16 cellular contexts compared by ENCODE assay signal in the genomic region with DNA sequence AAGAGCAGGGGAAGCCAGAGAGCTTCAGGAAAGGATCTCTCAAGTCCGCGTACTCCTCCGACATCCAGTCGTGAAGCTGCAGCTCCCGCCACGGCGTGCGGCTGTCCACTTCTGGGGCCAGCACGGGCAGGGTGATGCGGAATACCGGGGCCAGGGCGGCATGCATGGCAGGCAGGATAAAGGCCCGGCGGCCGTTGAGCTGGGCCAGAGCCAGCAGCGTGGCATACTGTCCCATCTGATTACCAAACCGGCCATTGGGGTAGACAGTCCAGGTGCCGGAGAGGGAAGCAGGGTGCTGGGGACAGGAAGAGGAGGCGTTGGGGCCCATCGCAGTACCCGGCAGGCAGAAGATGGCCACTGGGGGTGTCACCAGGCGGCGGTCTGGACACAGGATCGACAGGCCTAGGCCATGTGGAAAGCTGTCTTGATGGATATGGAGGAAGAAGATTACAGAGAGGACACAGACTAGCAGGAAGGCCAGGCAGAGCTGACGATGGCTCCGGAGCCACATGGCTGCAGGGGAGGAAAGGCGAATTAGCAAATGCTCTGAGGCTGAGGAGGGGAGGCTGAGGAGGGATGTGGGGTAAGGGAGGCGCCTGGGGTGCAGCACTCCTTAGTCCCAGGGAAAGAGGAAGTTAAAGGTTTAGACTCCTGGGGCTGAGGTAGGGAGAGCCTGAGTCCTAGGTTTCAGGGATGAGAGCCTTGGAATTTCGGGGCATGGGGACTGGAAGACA. TPM values are rescaled to one million over a fixed set of nuclear protein-coding genes. Genes with fewer than 3 reads are reported as not detected.
DNase-seq lines count a peak whose midpoint lies in the region; ATAC-seq and TF ChIP-seq lines count a peak whose summit lies in the region.
"Had no signal": no experiment of that assay in that cellular context is flagged by ENCODE, and none has a peak within 500 bp of the region (broad histone marks: within the 10 kb centered on the region; RNA-seq: fewer than 3 reads in every experiment).

No MANE protein-coding gene starts in this region.

- TF ChIP-seq POLR2A in gastroesophageal sphincter (IDR thresholded peaks at IDR 0.05), result no peak

- peak overlapping the region; percentile 95 for H3K4me3 ChIP-seq in PC-3 (ENCODE audit: low read length)
- no peak overlapping the region for H3K4me3 ChIP-seq in endodermal cell (ENCODE audit: low read length)
- H3K4me3 ChIP-seq in psoas muscle, result peak overlapping the region; percentile 57
- peak overlapping the region in 1 of 2 donors; percentile 47 for H3K4me3 ChIP-seq in gastroesophageal sphincter

- peak overlapping the region; percentile 95 for H3K4me2 ChIP-seq in PC-3 (ENCODE audit: low read length)
- H3K4me2 ChIP-seq: SK-N-SH had no signal

- H2AFZ ChIP-seq in PC-3 (ENCODE audit: low read length), result no peak overlapping the region

- BruUV-seq in PC-3 (replicated peaks; lab: Mats Ljungman, UMichigan), result no TSS peak

- peaks cover 30% of the 10 kb centered on the region for H3K4me1 Mint-ChIP-seq in activated CD4-positive, alpha-beta memory T cell treated with anti-CD3 and anti-CD28 coated beads, Interleukin-2, amount 10 ng/mL, durations not matched to agents 7 days and 5 days
- peaks cover 21% of the 10 kb centered on the region for H3K4me1 Mint-ChIP-seq in activated CD4-positive, alpha-beta memory T cell treated with anti-CD3 and anti-CD28 coated beads for 36 hours (ENCODE audit: low read depth)
- H3K4me1 Mint-ChIP-seq in endodermal cell, result peaks cover 20% of the 10 kb centered on the region

- H3K79me2 ChIP-seq in PC-3 (ENCODE audit: low read length), result peaks cover 28% of the 10 kb centered on the region

- H3K9me3 Mint-ChIP-seq in activated CD4-positive, alpha-beta memory T cell treated with anti-CD3 and anti-CD28 coated beads, Interleukin-2, amount 10 ng/mL, durations not matched to agents 7 days and 5 days, result no peaks in the 10 kb centered on the region
- H3K9me3 Mint-ChIP-seq in activated CD4-positive, alpha-beta memory T cell treated with anti-CD3 and anti-CD28 coated beads for 36 hours, result no peaks in the 10 kb centered on the region
- no peaks in the 10 kb centered on the region for H3K9me3 Mint-ChIP-seq in endodermal cell
- H3K9me3 Mint-ChIP-seq: dendritic cell treated with granulocyte-macrophage colony-stimulating factor and Interleukin-4, amounts not matched to agents 40 ng/mL and 50 ng/mL, for 4 days had no signal

- H4K20me1 ChIP-seq in PC-3 (ENCODE audit: low read length), result no peaks in the 10 kb centered on the region

- H3K9me3 ChIP-seq in PC-3 (ENCODE audit: low read length) (no peaks in the 10 kb centered on the region), endodermal cell (ENCODE audit: control insufficient read depth, low read length) (no peaks in the 10 kb centered on the region), psoas muscle (no peaks in the 10 kb centered on the region), gastroesophageal sphincter (no peaks in the 10 kb centered on the region)
- H3K9me3 ChIP-seq: SK-N-SH, vagina had no signal

- H3K36me3 ChIP-seq in PC-3 (ENCODE audit: low read depth, low read length), result no peaks in the 10 kb centered on the region; the same call in 1 of the 2 replicates
- peaks cover 10% of the 10 kb centered on the region for H3K36me3 ChIP-seq in endodermal cell (ENCODE audit: control insufficient read depth, insufficient read depth, low read length)
- no peaks in the 10 kb centered on the region for H3K36me3 ChIP-seq in psoas muscle (ENCODE audit: insufficient read depth in 1 of 2, low read depth in 1 of 2)
- H3K36me3 ChIP-seq in gastroesophageal sphincter, result no peaks in the 10 kb centered on the region
- H3K36me3 ChIP-seq: vagina had no signal

- no peak for TF ChIP-seq EP300 in gastroesophageal sphincter (IDR thresholded peaks at IDR 0.05)

- no peak overlapping the region for H3K9ac ChIP-seq in PC-3 (ENCODE audit: low read length)
- no peak overlapping the region for H3K9ac ChIP-seq in endodermal cell (ENCODE audit: extremely low read depth, low read length, poor library complexity, severe bottlenecking)
- H3K9ac ChIP-seq: SK-N-SH had no signal

- no peaks in the 10 kb centered on the region for H3F3A ChIP-seq in PC-3 (ENCODE audit: low read length, unreplicated experiment)

- ATAC-seq in PC-3, result no peak
- ATAC-seq in psoas muscle, result no peak
- no peak for ATAC-seq in GM18511 (IDR thresholded peaks at IDR 0.05; ENCODE audit: unreplicated experiment)
- ATAC-seq in gastroesophageal sphincter, result no peak

- no peaks in the 10 kb centered on the region for H3K36me3 Mint-ChIP-seq in activated CD4-positive, alpha-beta memory T cell treated with anti-CD3 and anti-CD28 coated beads, Interleukin-2, amount 10 ng/mL, durations not matched to agents 7 days and 5 days (ENCODE audit: low read depth)
- H3K36me3 Mint-ChIP-seq in activated CD4-positive, alpha-beta memory T cell treated with anti-CD3 and anti-CD28 coated beads for 36 hours, result no peaks in the 10 kb centered on the region
- peaks cover 9% of the 10 kb centered on the region for H3K36me3 Mint-ChIP-seq in endodermal cell (ENCODE audit: low read depth)

- no peaks in the 10 kb centered on the region for H3K27me3 ChIP-seq in PC-3 (ENCODE audit: low read length)
- H3K27me3 ChIP-seq in endodermal cell (ENCODE audit: control insufficient read depth, insufficient read depth, low read length, poor library complexity, severe bottlenecking), result peaks cover 14% of the 10 kb centered on the region
- H3K27me3 ChIP-seq in psoas muscle (ENCODE audit: insufficient read depth in 3 of 3, low read length in 2 of 3), result no peaks in the 10 kb centered on the region
- peaks cover 77% of the 10 kb centered on the region for H3K27me3 ChIP-seq in gastroesophageal sphincter
- H3K27me3 ChIP-seq: vagina had no signal

- no peak for TF ChIP-seq CTCF in PC-3 (conservative IDR thresholded peaks at IDR 0.05; ENCODE audit: low read depth, low read length)
- TF ChIP-seq CTCF in endodermal cell (conservative IDR thresholded peaks at IDR 0.05), result no peak
- no peak for TF ChIP-seq CTCF in psoas muscle (IDR thresholded peaks at IDR 0.05)
- no peak for TF ChIP-seq CTCF in gastroesophageal sphincter (IDR thresholded peaks at IDR 0.05)

- POLR2A ChIA-PET in activated CD4-positive, alpha-beta memory T cell treated with anti-CD3 and anti-CD28 coated beads, Interleukin-2, amount 10 ng/mL, durations not matched to agents 7 days and 5 days (lab: Charles Lee), result interaction anchor here (1.8 kb wide), 1 partner anchor 12 kb away, joined by 4 read pairs; no protein-coding TSS in a partner anchor
- POLR2A ChIA-PET in activated CD4-positive, alpha-beta memory T cell treated with anti-CD3 and anti-CD28 coated beads for 36 hours (lab: Charles Lee), result no interaction called here
- POLR2A ChIA-PET in PC-3 (lab: Charles Lee; ENCODE audit: unreplicated experiment), result no interaction called here

- no peaks in the 10 kb centered on the region for H3K9me2 ChIP-seq in PC-3 (replicated peaks; ENCODE audit: low read length)
- H3K9me2 ChIP-seq: SK-N-SH had no signal

- intact Hi-C loops in activated CD4-positive, alpha-beta memory T cell treated with anti-CD3 and anti-CD28 coated beads for 36 hours (cut with micrococcal nuclease), result no loop called here
- intact Hi-C loops in PC-3 (cut with micrococcal nuclease), result no loop called here
- intact Hi-C loops in psoas muscle (cut with DNase I), result no loop called here

- no peak for DNase-seq in activated CD4-positive, alpha-beta memory T cell treated with anti-CD3 and anti-CD28 coated beads, Interleukin-2, amount 10 ng/mL, durations not matched to agents 7 days and 5 days
- no peak for DNase-seq in activated CD4-positive, alpha-beta memory T cell treated with anti-CD3 and anti-CD28 coated beads for 36 hours
- DNase-seq in PC-3, result no peak
- peak; percentile 45 for DNase-seq in endodermal cell
- DNase-seq in psoas muscle, result no peak
- DNase-seq in NCI-H1092 treated with DMSO at 0.1 percent for 48 hours (lab: John Stamatoyannopoulos, UW), result no peak
- DNase-seq: activated CD4-positive, alpha-beta T cell treated with anti-CD3 and anti-CD28 coated beads, Interleukin-2, amount 50 U/mL, for 4 hours; DMS79; foreskin fibroblast; NCI-H1436; SK-N-SH had no signal

- H3K27ac ChIP-seq in PC-3 (ENCODE audit: low read length), result no peak overlapping the region
- no peak overlapping the region for H3K27ac ChIP-seq in endodermal cell (ENCODE audit: low read depth, low read length)
- H3K27ac ChIP-seq in psoas muscle, result no peak overlapping the region
- no peak overlapping the region for H3K27ac ChIP-seq in gastroesophageal sphincter
- H3K27ac ChIP-seq: vagina had no signal

- no peak overlapping the region for H3K4me3 Mint-ChIP-seq in activated CD4-positive, alpha-beta memory T cell treated with anti-CD3 and anti-CD28 coated beads, Interleukin-2, amount 10 ng/mL, durations not matched to agents 7 days and 5 days
- no peak overlapping the region for H3K4me3 Mint-ChIP-seq in activated CD4-positive, alpha-beta memory T cell treated with anti-CD3 and anti-CD28 coated beads for 36 hours
- H3K4me3 Mint-ChIP-seq in endodermal cell, result peak overlapping the region; percentile 81
- H3K4me3 Mint-ChIP-seq: dendritic cell treated with granulocyte-macrophage colony-stimulating factor and Interleukin-4, amounts not matched to agents 40 ng/mL and 50 ng/mL, for 4 days had no signal

- CTCF ChIA-PET in activated CD4-positive, alpha-beta memory T cell treated with anti-CD3 and anti-CD28 coated beads, Interleukin-2, amount 10 ng/mL, durations not matched to agents 7 days and 5 days (lab: Charles Lee), result interaction anchor here (0.8 kb wide), 1 partner anchor 12 kb away, joined by 3 read pairs; no protein-coding TSS in a partner anchor
- CTCF ChIA-PET in activated CD4-positive, alpha-beta memory T cell treated with anti-CD3 and anti-CD28 coated beads for 36 hours (lab: Charles Lee), result interaction anchor here (1.2 kb wide), 1 partner anchor 91 kb away, joined by 4 read pairs; no protein-coding TSS in a partner anchor
- CTCF ChIA-PET in PC-3 (lab: Charles Lee), result no interaction called here

- H3K27me3 Mint-ChIP-seq in activated CD4-positive, alpha-beta memory T cell treated with anti-CD3 and anti-CD28 coated beads, Interleukin-2, amount 10 ng/mL, durations not matched to agents 7 days and 5 days, result peaks cover 30% of the 10 kb centered on the region
- peaks cover 33% of the 10 kb centered on the region for H3K27me3 Mint-ChIP-seq in activated CD4-positive, alpha-beta memory T cell treated with anti-CD3 and anti-CD28 coated beads for 36 hours
- H3K27me3 Mint-ChIP-seq in endodermal cell (ENCODE audit: insufficient read depth), result peaks cover 31% of the 10 kb centered on the region

- WGBS in endodermal cell (ENCODE audit: insufficient coverage in 1 of 2, insufficient read length in 1 of 2), 2 experiments, result 95 to 96% methylated on average over 26 to 29 of the region's 29 CpGs
- 82 to 87% (median 84%) methylated on average over 29 of the region's 29 CpGs for WGBS in psoas muscle, 3 donors
- 57 to 69% methylated on average over 5 to 6 of the region's 29 CpGs for WGBS in gastroesophageal sphincter (ENCODE audit: low coverage in 1 of 2), 2 donors

- peaks cover 5% of the 10 kb centered on the region; the same call in 1 of the 2 replicates for H3K4me1 ChIP-seq in PC-3 (ENCODE audit: insufficient read depth, low read length)
- no peaks in the 10 kb centered on the region for H3K4me1 ChIP-seq in endodermal cell (ENCODE audit: control insufficient read depth, insufficient read depth, low read length)
- H3K4me1 ChIP-seq in psoas muscle, result peaks cover 14% of the 10 kb centered on the region
- peaks cover 0 to 33% (median 10%) of the 10 kb centered on the region in 3 donors for H3K4me1 ChIP-seq in gastroesophageal sphincter

- H3K27ac Mint-ChIP-seq in activated CD4-positive, alpha-beta memory T cell treated with anti-CD3 and anti-CD28 coated beads, Interleukin-2, amount 10 ng/mL, durations not matched to agents 7 days and 5 days, result peak overlapping the region; percentile 38
- no peak overlapping the region for H3K27ac Mint-ChIP-seq in activated CD4-positive, alpha-beta memory T cell treated with anti-CD3 and anti-CD28 coated beads for 36 hours
- H3K27ac Mint-ChIP-seq in endodermal cell, result no peak overlapping the region
- H3K27ac Mint-ChIP-seq: dendritic cell treated with granulocyte-macrophage colony-stimulating factor and Interleukin-4, amounts not matched to agents 40 ng/mL and 50 ng/mL, for 4 days had no signal

RNA-seq across cellular contexts. Expression of gene FUT1, which starts 1.5 kb away (rescaled TPM):
- total RNA-seq in activated CD4-positive, alpha-beta memory T cell treated with anti-CD3 and anti-CD28 coated beads, Interleukin-2, amount 10 ng/mL, durations not matched to agents 7 days and 5 days, result under 1 TPM; 0.28 to 0.45 TPM
- total RNA-seq in activated CD4-positive, alpha-beta memory T cell treated with anti-CD3 and anti-CD28 coated beads for 36 hours, result under 1 TPM; 0.36 to 0.40 TPM
- total RNA-seq in PC-3 (2014; rRNA removed) (4.6 and 4.8 TPM in 2 replicates), endodermal cell (1 to 10 TPM; 5.4 to 6.3 TPM), psoas muscle (1 to 10 TPM; 1.6 to 2.3 (median 2.0) TPM), gastroesophageal sphincter (1 to 10 TPM in 3 of 4 donors, under 1 TPM in 1; 0.54 to 3.5 (median 2.6) TPM)
- polyA plus RNA-seq in endodermal cell (2013, experiment 1 of 2), result 0.93 TPM
- 0.46 TPM for polyA plus RNA-seq in endodermal cell (2013, experiment 2 of 2)
- polyA plus RNA-seq in psoas muscle, result 1 to 10 TPM; 1.1 to 1.3 (median 1.3) TPM

RNA-seq across cellular contexts. Expression of gene IZUMO1, which starts 4.2 kb away (rescaled TPM):
- total RNA-seq in activated CD4-positive, alpha-beta memory T cell treated with anti-CD3 and anti-CD28 coated beads, Interleukin-2, amount 10 ng/mL, durations not matched to agents 7 days and 5 days, result not detected
- not detected for total RNA-seq in activated CD4-positive, alpha-beta memory T cell treated with anti-CD3 and anti-CD28 coated beads for 36 hours
- not detected in 2 replicates for total RNA-seq in PC-3 (2014; rRNA removed)
- under 1 TPM; 0.22 to 0.80 TPM for total RNA-seq in endodermal cell
- 0.21 TPM for polyA plus RNA-seq in endodermal cell (2013, experiment 1 of 2)
- polyA plus RNA-seq in endodermal cell (2013, experiment 2 of 2), result not detected
- total RNA-seq in psoas muscle, result under 1 TPM in 3 of 4 donors, not detected in 1; 0.26 to 0.76 (median 0.36) TPM
- under 1 TPM in 2 of 3 donors, not detected in 1; 0.18 to 0.66 TPM for polyA plus RNA-seq in psoas muscle
- under 1 TPM in 1 of 4 donors, not detected in 3; 0.27 TPM for total RNA-seq in gastroesophageal sphincter

RNA-seq across cellular contexts. Expression of gene FGF21, which starts 4.4 kb away (rescaled TPM):
- not detected for total RNA-seq in activated CD4-positive, alpha-beta memory T cell treated with anti-CD3 and anti-CD28 coated beads, Interleukin-2, amount 10 ng/mL, durations not matched to agents 7 days and 5 days
- not detected for total RNA-seq in activated CD4-positive, alpha-beta memory T cell treated with anti-CD3 and anti-CD28 coated beads for 36 hours
- not detected in 2 replicates for total RNA-seq in PC-3 (2014; rRNA removed)
- not detected for total RNA-seq in endodermal cell
- polyA plus RNA-seq in endodermal cell (2013, experiment 1 of 2), result not detected
- polyA plus RNA-seq in endodermal cell (2013, experiment 2 of 2), result not detected
- 1 to 10 TPM in 2 of 4 donors, not detected in 2; 1.7 to 6.2 TPM for total RNA-seq in psoas muscle
- polyA plus RNA-seq in psoas muscle, result under 1 TPM in 2 of 3 donors, not detected in 1; 0.06 to 0.31 TPM
- total RNA-seq in gastroesophageal sphincter, result not detected
- total RNA-seq: omental fat pad, vagina had no signal
- polyA plus RNA-seq: SK-N-SH had no signal

RNA-seq across cellular contexts. Expression of gene RASIP1, which starts 10.5 kb away (rescaled TPM):
- under 1 TPM; 0.05 to 0.15 TPM for total RNA-seq in activated CD4-positive, alpha-beta memory T cell treated with anti-CD3 and anti-CD28 coated beads, Interleukin-2, amount 10 ng/mL, durations not matched to agents 7 days and 5 days
- total RNA-seq in activated CD4-positive, alpha-beta memory T cell treated with anti-CD3 and anti-CD28 coated beads for 36 hours, result under 1 TPM; 0.19 TPM
- 0.40 and 0.51 TPM in 2 replicates for total RNA-seq in PC-3 (2014; rRNA removed)
- 1 to 10 TPM; 3.4 to 5.2 TPM for total RNA-seq in endodermal cell
- polyA plus RNA-seq in endodermal cell (2013, experiment 1 of 2), result 1.6 TPM
- polyA plus RNA-seq in endodermal cell (2013, experiment 2 of 2), result 0.99 TPM
- total RNA-seq in psoas muscle, result 1 to 10 TPM; 6.9 to 9.7 (median 8.0) TPM
- 1 to 10 TPM; 3.9 to 7.7 (median 4.9) TPM for polyA plus RNA-seq in psoas muscle
- 10 to 100 TPM in 3 of 4 donors, 1 to 10 TPM in 1; 9.8 to 16.4 (median 10.3) TPM for total RNA-seq in gastroesophageal sphincter

RNA-seq across cellular contexts. Expression of gene MAMSTR, which starts 31.4 kb away (rescaled TPM):
- 1 to 10 TPM in 1 of 2 experiments, under 1 TPM in 1; 0.88 to 1.2 TPM for total RNA-seq in activated CD4-positive, alpha-beta memory T cell treated with anti-CD3 and anti-CD28 coated beads, Interleukin-2, amount 10 ng/mL, durations not matched to agents 7 days and 5 days
- under 1 TPM; 0.76 to 0.85 TPM for total RNA-seq in activated CD4-positive, alpha-beta memory T cell treated with anti-CD3 and anti-CD28 coated beads for 36 hours
- total RNA-seq in PC-3 (2014; rRNA removed), result 0.18 and 0.40 TPM in 2 replicates
- total RNA-seq in endodermal cell, result 1 to 10 TPM; 1.9 to 2.3 TPM
- 2.0 TPM for polyA plus RNA-seq in endodermal cell (2013, experiment 1 of 2)
- 1.2 TPM for polyA plus RNA-seq in endodermal cell (2013, experiment 2 of 2)
- total RNA-seq in psoas muscle, result 10 to 100 TPM in 3 of 4 donors, 1 to 10 TPM in 1; 7.9 to 50.9 (median 32.9) TPM
- 10 to 100 TPM in 1 of 3 donors, 1 to 10 TPM in 2; 3.1 to 10.5 (median 8.4) TPM for polyA plus RNA-seq in psoas muscle
- total RNA-seq in gastroesophageal sphincter, result 1 to 10 TPM in 2 of 4 donors, under 1 TPM in 2; 0.25 to 3.7 (median 1.3) TPM
